In the genomic region with DNA sequence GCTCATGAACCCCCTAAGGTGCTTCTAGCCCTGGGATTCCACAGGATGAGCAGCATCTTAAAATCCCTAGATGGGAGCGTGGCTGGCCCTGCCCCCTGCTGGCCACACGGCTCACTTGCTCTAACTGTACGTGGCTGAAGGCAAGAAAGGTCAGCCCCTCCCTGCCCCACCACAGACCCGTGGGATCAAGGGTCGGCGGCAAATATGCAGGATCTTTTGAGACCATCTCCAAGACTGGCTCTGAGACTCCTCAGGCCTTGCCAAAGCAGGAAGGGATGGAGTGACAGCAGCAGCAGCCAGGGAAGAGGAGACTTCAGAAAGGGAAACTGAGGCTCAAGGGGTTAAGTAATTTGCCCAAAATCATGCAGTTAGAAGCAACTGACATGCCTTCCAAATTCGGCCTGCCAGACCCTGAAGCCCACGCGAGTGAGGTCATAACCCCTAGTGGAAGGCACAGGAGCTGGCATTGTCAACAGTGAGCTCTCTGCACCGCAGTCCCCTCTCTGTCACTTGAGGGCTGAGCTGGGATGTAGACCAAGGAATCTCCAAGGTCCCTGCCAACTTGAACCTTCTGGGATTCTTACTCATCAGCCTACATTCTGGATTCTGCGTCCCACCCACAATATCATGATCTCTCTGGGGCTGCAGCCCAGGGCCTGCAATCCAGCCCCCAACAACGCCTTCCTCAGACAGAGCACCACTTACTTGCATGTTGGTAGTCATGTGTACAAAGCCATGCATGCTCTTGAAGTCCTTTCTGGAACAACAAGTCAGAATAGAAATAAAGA, we compare ENCODE assay signal across 8 cellular contexts. TPM values are rescaled to one million over a fixed set of nuclear protein-coding genes. Genes with fewer than 3 reads are reported as not detected.
DNase-seq lines count a peak whose midpoint lies in the region; ATAC-seq and TF ChIP-seq lines count a peak whose summit lies in the region.

No MANE protein-coding gene starts in this region.

- no peaks in the 10 kb centered on the region for H4K20me1 ChIP-seq in OCI-LY1 (ENCODE audit: insufficient read depth, low read length)

- no peaks in the 10 kb centered on the region for H3K27me3 Mint-ChIP-seq in natural killer cell treated with Interleukin-12 subunit alpha and Interleukin-12 subunit beta and Interleukin-15 and Interleukin-18, amount 100 ng/mL, for 72 hours

- no peak overlapping the region for H3K27ac Mint-ChIP-seq in natural killer cell treated with Interleukin-12 subunit alpha and Interleukin-12 subunit beta and Interleukin-15 and Interleukin-18, amount 100 ng/mL, for 72 hours

- TF ChIP-seq POLR2A in esophagus squamous epithelium (IDR thresholded peaks at IDR 0.05): no peak

- H3K27me3 ChIP-seq in OCI-LY1 (ENCODE audit: insufficient read depth, low read length) (0 out of 2 replicates have a peak, but pooled peaks cover 3% of the 10 kb centered on the region), esophagus squamous epithelium (peaks cover 0 to 5% (median 0%) of the 10 kb centered on the region in 4 donors)

- peak; percentile 93 for TF ChIP-seq CTCF in GM12864 (IDR thresholded peaks at IDR 0.05; ENCODE audit: low read depth, low read length, missing control alignments)
- peak; percentile 95 for TF ChIP-seq CTCF in OCI-LY1 (IDR thresholded peaks at IDR 0.05; ENCODE audit: low read length)
- TF ChIP-seq CTCF in esophagus squamous epithelium (IDR thresholded peaks at IDR 0.05): peak; percentile 58 to 93 (median 84)

- no peak overlapping the region for H3K9ac ChIP-seq in OCI-LY1 (ENCODE audit: low read length)

- no peaks in the 10 kb centered on the region for H3K79me2 ChIP-seq in OCI-LY1 (ENCODE audit: insufficient read depth, low read length)

- H3K9me3 ChIP-seq in OCI-LY1 (ENCODE audit: low read length) (no peaks in the 10 kb centered on the region), esophagus squamous epithelium (no peaks in the 10 kb centered on the region)

- H3F3A ChIP-seq in OCI-LY1 (ENCODE audit: insufficient read depth, low read length): no peaks in the 10 kb centered on the region

- H3K36me3 ChIP-seq in OCI-LY1 (ENCODE audit: insufficient read depth, low read length): no peaks in the 10 kb centered on the region
- no peaks in the 10 kb centered on the region for H3K36me3 ChIP-seq in esophagus squamous epithelium

- no peaks in the 10 kb centered on the region for H3K9me2 ChIP-seq in OCI-LY1 (ENCODE audit: low read depth, low read length)

- 18 to 35% methylated on average over 6 of the region's 12 CpGs for WGBS in esophagus squamous epithelium, 2 donors

- H3K9me3 Mint-ChIP-seq in natural killer cell treated with Interleukin-12 subunit alpha and Interleukin-12 subunit beta and Interleukin-15 and Interleukin-18, amount 100 ng/mL, for 72 hours: no peaks in the 10 kb centered on the region

- H3K4me3 Mint-ChIP-seq in natural killer cell treated with Interleukin-12 subunit alpha and Interleukin-12 subunit beta and Interleukin-15 and Interleukin-18, amount 100 ng/mL, for 72 hours: no peak overlapping the region

- ATAC-seq in HG03175 (IDR thresholded peaks at IDR 0.05; ENCODE audit: unreplicated experiment) (peak; percentile 75), HG02623 (IDR thresholded peaks at IDR 0.05; ENCODE audit: unreplicated experiment) (no peak)
- ATAC-seq in natural killer cell treated with Interleukin-12 subunit alpha and Interleukin-12 subunit beta and Interleukin-15 and Interleukin-18, amount 100 ng/mL, for 72 hours: peak; percentile 70 to 79

- H3K27ac ChIP-seq in OCI-LY1 (ENCODE audit: low read depth, low read length, poor library complexity, severe bottlenecking) (no peak overlapping the region), esophagus squamous epithelium (no peak overlapping the region)

- peaks cover 5 to 11% of the 10 kb centered on the region in 2 donors for H3K4me1 Mint-ChIP-seq in natural killer cell treated with Interleukin-12 subunit alpha and Interleukin-12 subunit beta and Interleukin-15 and Interleukin-18, amount 100 ng/mL, for 72 hours (ENCODE audit: low read depth in 2 of 2)

- H3K4me2 ChIP-seq in OCI-LY1 (ENCODE audit: low read length): no peak overlapping the region

- H3K4me1 ChIP-seq in OCI-LY1 (ENCODE audit: insufficient read depth, low read length, severe bottlenecking): peaks cover 6% of the 10 kb centered on the region
- peaks cover 0 to 12% (median 4%) of the 10 kb centered on the region in 3 donors for H3K4me1 ChIP-seq in esophagus squamous epithelium

- H3K4me3 ChIP-seq in GM12864 (ENCODE audit: low read depth, low read length): no peak overlapping the region
- no peak overlapping the region for H3K4me3 ChIP-seq in OCI-LY1 (ENCODE audit: low read depth, low read length, poor library complexity, severe bottlenecking)
- H3K4me3 ChIP-seq in esophagus squamous epithelium: no peak overlapping the region

- DNase-seq in GM12864 (ENCODE audit: low read depth) (no peak), activated T-cell treated with anti-CD3 and anti-CD28 coated beads for 48 hours (ENCODE audit: low read depth) (peak; percentile 62), esophagus squamous epithelium (lab: John Stamatoyannopoulos, UW) (no peak), superior temporal gyrus (ENCODE audit: extremely low spot score) (peak; percentile 76)
- DNase-seq in natural killer cell treated with Interleukin-12 subunit alpha and Interleukin-12 subunit beta and Interleukin-15 and Interleukin-18, amount 100 ng/mL, for 72 hours (ENCODE audit: low spot score): peak; percentile 72

- intact Hi-C loops in esophagus squamous epithelium (cut with DNase I): loop anchor here (5.0 kb wide), 2 partner anchors 57 to 72 kb away; no protein-coding TSS in a partner anchor

- no peak overlapping the region for H2AFZ ChIP-seq in OCI-LY1 (ENCODE audit: low read length)

- no peaks in the 10 kb centered on the region for H3K36me3 Mint-ChIP-seq in natural killer cell treated with Interleukin-12 subunit alpha and Interleukin-12 subunit beta and Interleukin-15 and Interleukin-18, amount 100 ng/mL, for 72 hours

RNA-seq across cellular contexts. Expression of a gene that starts 31.4 kb away (rescaled TPM):
- 1 to 10 TPM in 1 of 4 donors, under 1 TPM in 3; 0.13 to 2.1 (median 0.63) TPM for total RNA-seq in esophagus squamous epithelium
- not detected for total RNA-seq in natural killer cell treated with Interleukin-12 subunit alpha and Interleukin-12 subunit beta and Interleukin-15 and Interleukin-18, amount 100 ng/mL, for 72 hours

RNA-seq across cellular contexts. Expression of a gene that starts 38.4 kb away (rescaled TPM):
- total RNA-seq in esophagus squamous epithelium: 10 to 100 TPM; 38.5 to 53.1 (median 45.7) TPM
- 100 to 1,000 TPM; 104 to 207 TPM for total RNA-seq in natural killer cell treated with Interleukin-12 subunit alpha and Interleukin-12 subunit beta and Interleukin-15 and Interleukin-18, amount 100 ng/mL, for 72 hours

Comparison
In these comparisons a context has a peak if more than half of its experiments do, and no peak if none do; other contexts are left out.
1. DNase-seq: peak in activated T-cell treated with anti-CD3 and anti-CD28 coated beads for 48 hours (single experiment), natural killer cell treated with Interleukin-12 subunit alpha and Interleukin-12 subunit beta and Interleukin-15 and Interleukin-18, amount 100 ng/mL, for 72 hours (single experiment) and superior temporal gyrus (single experiment); none in GM12864 (single experiment) and esophagus squamous epithelium (single experiment).
2. Peak in every context shown above with its lines, with median percentiles within 50 percentile points of each other: CTCF ChIP-seq.